Comparison of ENCODE assay signal across 17 cellular contexts in genomic region chr11:117912497-117912896, GRCh38. TPM values are rescaled to one million over a fixed set of nuclear protein-coding genes. Genes with fewer than 3 reads are reported as not detected.
"Had no signal": no experiment of that assay in that cellular context is flagged by ENCODE, and none has a peak within 500 bp of the region (broad histone marks: within the 10 kb centered on the region; RNA-seq: fewer than 3 reads in every experiment).

No MANE protein-coding gene starts in this region.

- DNase-seq: effector memory CD8-positive, alpha-beta T cell; gastrocnemius medialis; immature natural killer cell; left ventricle myocardium inferior; mesendoderm; naive thymus-derived CD4-positive, alpha-beta T cell; right cardiac atrium; stimulated activated CD4-positive, alpha-beta T cell treated with anti-CD3 and anti-CD28 coated beads, Interleukin-4, amount 100 ng/mL, for 1 hour; stimulated activated naive CD4-positive, alpha-beta T cell; thyroid gland had no signal

- H3K36me3 Mint-ChIP-seq: naive thymus-derived CD4-positive, alpha-beta T cell had no signal

- H3K9me3 Mint-ChIP-seq: central memory CD8-positive, alpha-beta T cell; dendritic cell treated with granulocyte-macrophage colony-stimulating factor and Interleukin-4, amounts not matched to agents 40 ng/mL and 50 ng/mL, for 4 days; effector memory CD8-positive, alpha-beta T cell; immature natural killer cell; neural crest cell had no signal

- ATAC-seq: effector memory CD8-positive, alpha-beta T cell; gastrocnemius medialis; naive thymus-derived CD4-positive, alpha-beta T cell; right cardiac atrium had no signal

- H3K27ac Mint-ChIP-seq: dendritic cell treated with granulocyte-macrophage colony-stimulating factor and Interleukin-4, amounts not matched to agents 40 ng/mL and 50 ng/mL, for 4 days; immature natural killer cell; progenitor cell of endocrine pancreas had no signal

- H3K27me3 Mint-ChIP-seq: central memory CD8-positive, alpha-beta T cell had no signal

- H3K4me3 Mint-ChIP-seq: central memory CD8-positive, alpha-beta T cell; dendritic cell treated with granulocyte-macrophage colony-stimulating factor and Interleukin-4, amounts not matched to agents 40 ng/mL and 50 ng/mL, for 4 days; effector memory CD8-positive, alpha-beta T cell; immature natural killer cell; naive thymus-derived CD4-positive, alpha-beta T cell; neural crest cell had no signal

RNA-seq across cellular contexts. Expression of gene TMPRSS13, which starts 16.7 kb away (rescaled TPM):
- total RNA-seq: esophagus muscularis mucosa, fibroblast of villous mesenchyme, gastrocnemius medialis, left ventricle myocardium inferior, lung microvascular endothelial cell, neural crest cell had no signal

RNA-seq across cellular contexts. Expression of gene FXYD6, which starts 36.0 kb away (rescaled TPM):
- total RNA-seq: fibroblast of villous mesenchyme had no signal
